Comparison of ENCODE assay signal across 30 cellular contexts in genomic region chr1:198499588-198499987, GRCh38. TPM values are rescaled to one million over a fixed set of nuclear protein-coding genes. Genes with fewer than 3 reads are reported as not detected.
DNase-seq lines count a peak whose midpoint lies in the region; ATAC-seq and TF ChIP-seq lines count a peak whose summit lies in the region.
"Had no signal": no experiment of that assay in that cellular context is flagged by ENCODE, and none has a peak within 500 bp of the region (broad histone marks: within the 10 kb centered on the region; RNA-seq: fewer than 3 reads in every experiment).

No MANE protein-coding gene starts in this region.

- H3K27me3 ChIP-seq in GM23248 (replicated peaks; ENCODE audit: insufficient read depth) (no peaks in the 10 kb centered on the region), SJSA1 (replicated peaks) (no peaks in the 10 kb centered on the region), trophoblast cell (ENCODE audit: insufficient read depth, low read length) (no peaks in the 10 kb centered on the region)
- H3K27me3 ChIP-seq: esophagus squamous epithelium had no signal

- H3K4me2 ChIP-seq in GM23248 (ENCODE audit: unreplicated experiment): peak overlapping the region; percentile 10
- no peak overlapping the region for H3K4me2 ChIP-seq in trophoblast cell (ENCODE audit: low read length)

- no peak overlapping the region for H4K12ac ChIP-seq in trophoblast cell (ENCODE audit: low read depth, low read length)

- H3K27ac ChIP-seq in GM23248: peak overlapping the region; percentile 74
- peak overlapping the region; percentile 16; the same call in 1 of the 2 replicates for H3K27ac ChIP-seq in SJSA1
- H3K27ac ChIP-seq in trophoblast cell (ENCODE audit: low read depth, low read length): no peak overlapping the region
- H3K27ac ChIP-seq: C4-2B, esophagus squamous epithelium had no signal

- no peaks in the 10 kb centered on the region for H3K9me2 ChIP-seq in GM23248 (ENCODE audit: insufficient read depth)

- no peaks in the 10 kb centered on the region for H3K79me1 ChIP-seq in trophoblast cell (ENCODE audit: low read length)

- H3K9me3 Mint-ChIP-seq in stimulated activated memory B cell treated with anti-CD40 and anti-IgM and Interleukin-4, amounts not matched to agents 10 μg/mL and 1 μg/mL and 100 μg/mL, for 72 hours: peaks cover 19% of the 10 kb centered on the region

- H3K4ac ChIP-seq in trophoblast cell (ENCODE audit: low read depth, low read length): no peak overlapping the region

- H2BK5ac ChIP-seq in trophoblast cell (ENCODE audit: low read depth, low read length, poor library complexity): no peak overlapping the region

- H4K91ac ChIP-seq in trophoblast cell (ENCODE audit: low read depth, low read length): no peak overlapping the region

- H3K14ac ChIP-seq in trophoblast cell (ENCODE audit: low read length): no peak overlapping the region

- no peak overlapping the region for H2BK12ac ChIP-seq in trophoblast cell (ENCODE audit: low read length)

- TF ChIP-seq CTCF in fibroblast of mammary gland (conservative IDR thresholded peaks at IDR 0.05; ENCODE audit: control insufficient read depth, insufficient read depth, low read depth, low read length): no peak

- H4K8ac ChIP-seq in trophoblast cell (ENCODE audit: low read depth, low read length): no peak overlapping the region

- no peaks in the 10 kb centered on the region for H3K36me3 ChIP-seq in GM23248 (ENCODE audit: low read depth)
- H3K36me3 ChIP-seq in SJSA1: no peaks in the 10 kb centered on the region
- H3K36me3 ChIP-seq in trophoblast cell (ENCODE audit: control insufficient read depth in 1 of 2, insufficient read depth in 2 of 2, low read length in 2 of 2): no peaks in the 10 kb centered on the region
- H3K36me3 ChIP-seq: esophagus squamous epithelium, HAP-1 had no signal

- no peaks in the 10 kb centered on the region for H4K20me1 ChIP-seq in GM23248 (ENCODE audit: insufficient read depth)

- ATAC-seq in stimulated activated memory B cell treated with anti-CD40 and anti-IgM and Interleukin-4, amounts not matched to agents 10 μg/mL and 1 μg/mL and 100 μg/mL, for 72 hours: no peak
- ATAC-seq in GM19324 (IDR thresholded peaks at IDR 0.05; ENCODE audit: low FRiP score, unreplicated experiment): no peak
- ATAC-seq: activated T-cell treated with anti-CD3 and anti-CD28 coated beads, Interleukin-2, amount 50 U/mL, for 4 hours; SK-N-SH treated with all-trans-retinoic acid at 6 μM for 48 hours; stimulated activated effector memory CD8-positive, alpha-beta T cell treated with anti-CD3 and anti-CD28 coated beads, Interleukin-12 subunit alpha, Interleukin-12 subunit beta, amount 100 ng/mL, for 72 hours had no signal

- no peak overlapping the region for H3K23ac ChIP-seq in trophoblast cell (ENCODE audit: low read length)

- no peak overlapping the region for H3K18ac ChIP-seq in trophoblast cell (ENCODE audit: low read length)

- peak overlapping the region; percentile 17 for H3K27ac Mint-ChIP-seq in stimulated activated memory B cell treated with anti-CD40 and anti-IgM and Interleukin-4, amounts not matched to agents 10 μg/mL and 1 μg/mL and 100 μg/mL, for 72 hours
- H3K27ac Mint-ChIP-seq: activated naive CD8-positive, alpha-beta T cell treated with anti-CD3 and anti-CD28 coated beads, Interleukin-2, amount 10 ng/mL, durations not matched to agents 7 days and 5 days; nephron progenitor cell; stimulated activated effector memory CD8-positive, alpha-beta T cell treated with anti-CD3 and anti-CD28 coated beads, Interleukin-12 subunit alpha, Interleukin-12 subunit beta, amount 100 ng/mL, for 72 hours; T-helper 1 cell treated with Interleukin-12 subunit alpha and Interleukin-12 subunit beta and Interleukin-4 antibody, amounts not matched to agents 30 μg/mL and 1 μg/mL, for 36 hours; type B pancreatic cell had no signal

- peaks cover 6% of the 10 kb centered on the region for H3K36me3 Mint-ChIP-seq in stimulated activated memory B cell treated with anti-CD40 and anti-IgM and Interleukin-4, amounts not matched to agents 10 μg/mL and 1 μg/mL and 100 μg/mL, for 72 hours
- H3K36me3 Mint-ChIP-seq: stimulated activated effector memory CD8-positive, alpha-beta T cell treated with anti-CD3 and anti-CD28 coated beads, Interleukin-12 subunit alpha, Interleukin-12 subunit beta, amount 100 ng/mL, for 72 hours; type B pancreatic cell had no signal

- H3F3A ChIP-seq in GM23248 (ENCODE audit: insufficient read depth): peaks cover 45% of the 10 kb centered on the region

- no peak overlapping the region for H3K4me3 Mint-ChIP-seq in stimulated activated memory B cell treated with anti-CD40 and anti-IgM and Interleukin-4, amounts not matched to agents 10 μg/mL and 1 μg/mL and 100 μg/mL, for 72 hours
- H3K4me3 Mint-ChIP-seq: activated naive CD8-positive, alpha-beta T cell treated with anti-CD3 and anti-CD28 coated beads, Interleukin-2, amount 10 ng/mL, durations not matched to agents 7 days and 5 days; activated T-cell treated with anti-CD3 and anti-CD28 coated beads, Interleukin-2, amount 50 U/mL, for 4 hours; nephron progenitor cell; stimulated activated effector memory CD8-positive, alpha-beta T cell treated with anti-CD3 and anti-CD28 coated beads, Interleukin-12 subunit alpha, Interleukin-12 subunit beta, amount 100 ng/mL, for 72 hours; T-helper 1 cell treated with Interleukin-12 subunit alpha and Interleukin-12 subunit beta and Interleukin-4 antibody, amounts not matched to agents 30 μg/mL and 1 μg/mL, for 36 hours; type B pancreatic cell had no signal

- H3K27me3 Mint-ChIP-seq in stimulated activated memory B cell treated with anti-CD40 and anti-IgM and Interleukin-4, amounts not matched to agents 10 μg/mL and 1 μg/mL and 100 μg/mL, for 72 hours: no peaks in the 10 kb centered on the region
- H3K27me3 Mint-ChIP-seq: activated naive CD8-positive, alpha-beta T cell treated with anti-CD3 and anti-CD28 coated beads, Interleukin-2, amount 10 ng/mL, durations not matched to agents 7 days and 5 days; type B pancreatic cell had no signal

- no peak overlapping the region for H3K9ac ChIP-seq in GM23248
- no peak overlapping the region for H3K9ac ChIP-seq in trophoblast cell (ENCODE audit: low read length)

- peak overlapping the region; percentile 29 for H2AFZ ChIP-seq in GM23248
- no peak overlapping the region for H2AFZ ChIP-seq in trophoblast cell (ENCODE audit: insufficient read depth, low read length, poor library complexity)

- peaks cover 54% of the 10 kb centered on the region for H3K4me1 ChIP-seq in GM23248 (ENCODE audit: insufficient read depth)
- peaks cover 40% of the 10 kb centered on the region for H3K4me1 ChIP-seq in SJSA1 (replicated peaks)
- H3K4me1 ChIP-seq in trophoblast cell (ENCODE audit: control insufficient read depth in 1 of 2, insufficient read depth in 2 of 2, low read length in 2 of 2): no peaks in the 10 kb centered on the region
- H3K4me1 ChIP-seq: HAP-1 had no signal

- H3K4me3 ChIP-seq in GM23248 (no peak overlapping the region), SJSA1 (no peak overlapping the region), fibroblast of mammary gland (ENCODE audit: control insufficient read depth, low read depth, low read length) (no peak overlapping the region), trophoblast cell (ENCODE audit: low read depth, low read length) (no peak overlapping the region)
- H3K4me3 ChIP-seq: esophagus squamous epithelium, HAP-1 had no signal

- H3K9me3 ChIP-seq in GM23248 (ENCODE audit: low read depth): no peaks in the 10 kb centered on the region
- H3K9me3 ChIP-seq in SJSA1 (replicated peaks): no peaks in the 10 kb centered on the region
- H3K9me3 ChIP-seq in trophoblast cell (ENCODE audit: insufficient read depth, low read depth, low read length): peaks cover 4% of the 10 kb centered on the region
- H3K9me3 ChIP-seq: Caco-2 had no signal

- no peak overlapping the region for H2BK120ac ChIP-seq in trophoblast cell (ENCODE audit: insufficient read depth, low read length, poor library complexity)

- in situ Hi-C loops in GM23248 (cut with MboI): loop anchor here (10.0 kb wide), 1 partner anchor 175 kb away; no protein-coding TSS in a partner anchor

- H3K79me2 ChIP-seq in GM23248 (ENCODE audit: insufficient read depth) (no peaks in the 10 kb centered on the region), trophoblast cell (ENCODE audit: control insufficient read depth, insufficient read depth, low read length, poor library complexity) (no peaks in the 10 kb centered on the region)

- DNase-seq in GM23248 (peak; percentile 53), SJSA1 (ENCODE audit: low read depth in 1 of 2, low spot score in 2 of 2) (peak in 1 of 2 experiments; percentile 26), fibroblast of mammary gland (ENCODE audit: low read depth) (peak; percentile 28), NCI-H2227 (lab: John Stamatoyannopoulos, UW; ENCODE audit: unreplicated experiment) (no peak), trophoblast cell (no peak)
- DNase-seq: activated gamma-delta T cell treated with Interleukin-2 at 50 U/mL for 16 hours; activated naive CD8-positive, alpha-beta T cell treated with anti-CD3 and anti-CD28 coated beads, Interleukin-2, amount 10 ng/mL, durations not matched to agents 7 days and 5 days; activated T-cell treated with anti-CD3 and anti-CD28 coated beads, Interleukin-2, amount 50 U/mL, for 4 hours; esophagus squamous epithelium; GDM1; hypothalamus; NCI-H1694 treated with DMSO at 0.1 percent for 48 hours; NCI-H2171 treated with DMSO at 0.1 percent for 48 hours; NCI-H524 treated with DMSO at 0.1 percent for 48 hours; nephron progenitor cell; substantia nigra had no signal

- peaks cover 22% of the 10 kb centered on the region for H3K4me1 Mint-ChIP-seq in stimulated activated memory B cell treated with anti-CD40 and anti-IgM and Interleukin-4, amounts not matched to agents 10 μg/mL and 1 μg/mL and 100 μg/mL, for 72 hours
- H3K4me1 Mint-ChIP-seq: nephron progenitor cell had no signal

- H2AK5ac ChIP-seq in trophoblast cell (ENCODE audit: low read length): no peak overlapping the region

- WGBS in GM23248 (ENCODE audit: low coverage in 1 of 2, low lambda C conversion rate in 2 of 2, missing lambda C conversion rate in 2 of 2), 2 experiments: 52 to 55% methylated on average over 1 of the region's 1 CpG
- WGBS in trophoblast cell (ENCODE audit: extremely low coverage, insufficient coverage, insufficient read length): no CpG with 5 or more reads among the region's 1 CpG

RNA-seq across cellular contexts. Expression of gene ATP6V1G3, which starts 40.9 kb away (rescaled TPM):
- not detected in 2 replicates for total RNA-seq in GM23248 (2014; rRNA removed; shearing (Covaris generic))
- 1.3 and 2.9 TPM in 2 replicates for polyA plus RNA-seq in GM23248 (2016; fragmentation: Nextera tagmentation; extraction: Ambion mirVana)
- total RNA-seq in SJSA1 (2014; rRNA removed; shearing (Covaris generic)): not detected in 2 replicates
- polyA plus RNA-seq in trophoblast cell (2013): not detected in 2 replicates
- total RNA-seq: activated naive CD8-positive, alpha-beta T cell treated with anti-CD3 and anti-CD28 coated beads, Interleukin-2, amount 10 ng/mL, durations not matched to agents 7 days and 5 days; activated T-cell treated with anti-CD3 and anti-CD28 coated beads, Interleukin-2, amount 50 U/mL, for 4 hours; cerebellum; esophagus squamous epithelium; lung microvascular endothelial cell; mucosa of gallbladder; osteocyte had no signal
- polyA plus RNA-seq: AG04450 had no signal

Comparison
In these comparisons a context has a peak if more than half of its experiments do, and no peak if none do; other contexts are left out.
1. DNase-seq: peak in GM23248 (single experiment) and fibroblast of mammary gland (single experiment); none in NCI-H2227 (single experiment) and trophoblast cell (0 of 2).